In the genomic region with DNA sequence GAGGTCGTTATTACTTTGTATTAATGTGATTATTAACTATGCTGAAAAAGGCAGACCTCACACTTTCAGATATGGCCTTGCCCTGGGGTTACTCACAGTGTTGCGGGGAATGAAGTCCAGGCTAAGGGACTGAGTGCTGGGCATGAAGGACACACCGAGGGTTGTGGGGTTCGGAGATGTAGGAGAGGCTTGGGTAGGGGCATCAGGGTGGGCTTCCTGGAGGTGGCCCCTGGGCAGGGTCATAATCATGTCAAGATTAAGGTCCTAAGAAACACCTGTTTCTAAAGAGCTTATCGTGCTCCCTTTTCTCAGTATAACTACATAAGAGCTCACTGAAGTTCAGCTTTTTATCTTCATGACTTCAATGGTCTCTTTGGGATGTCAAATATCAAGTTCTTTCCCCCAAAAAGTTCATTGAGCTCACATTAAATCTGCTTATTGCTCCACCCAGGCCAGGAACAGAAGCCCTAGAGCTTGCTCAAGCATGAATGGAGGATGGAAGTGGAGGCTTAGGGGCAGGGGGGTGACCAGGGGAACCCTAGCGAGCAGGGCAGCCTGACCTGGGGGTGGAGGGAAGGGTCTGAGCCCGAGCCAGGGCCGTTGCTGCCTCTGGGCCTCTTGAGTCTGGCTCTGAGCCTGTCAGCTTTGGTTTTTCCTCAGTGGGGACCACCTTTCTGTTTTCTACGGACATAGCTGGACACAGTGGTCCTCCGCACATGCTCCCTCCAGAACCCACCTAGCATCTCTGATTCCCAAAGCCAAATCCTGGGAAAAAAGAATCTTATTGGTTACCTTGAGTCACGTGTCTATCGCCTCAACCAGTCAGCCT, we compare ENCODE assay signal across 18 cellular contexts. TPM values are rescaled to one million over a fixed set of nuclear protein-coding genes. Genes with fewer than 3 reads are reported as not detected.
DNase-seq lines count a peak whose midpoint lies in the region; ATAC-seq and TF ChIP-seq lines count a peak whose summit lies in the region.
"Had no signal": no experiment of that assay in that cellular context is flagged by ENCODE, and none has a peak within 500 bp of the region (broad histone marks: within the 10 kb centered on the region; RNA-seq: fewer than 3 reads in every experiment).

No MANE protein-coding gene starts in this region.

- ATAC-seq in RWPE2 (ENCODE audit: low read depth), result no peak
- ATAC-seq in stimulated activated naive B cell treated with anti-CD40 and anti-IgM and Interleukin-4, amounts not matched to agents 10 μg/mL and 1 μg/mL and 100 μg/mL, for 72 hours (replicated peaks), result no peak
- ATAC-seq: CD8-positive, alpha-beta T cell had no signal

- H3K36me3 ChIP-seq in RWPE2 (ENCODE audit: low read depth), result no peaks in the 10 kb centered on the region
- H3K36me3 ChIP-seq: BE2C, HAP-1, Peyer's patch, SJCRH30 had no signal

- no peak for TF ChIP-seq EP300 in Ishikawa (IDR thresholded peaks at IDR 0.05; ENCODE audit: borderline replicate concordance)

- in situ Hi-C loops in ACHN (cut with HindIII; ENCODE audit: low pct_ligation_motif_present, low pct_unique_long_range_greater_than_20kb, low sequenced_read_pairs), result no loop called here

- H3K4me3 Mint-ChIP-seq in stimulated activated naive B cell treated with anti-CD40 and anti-IgM and Interleukin-4, amounts not matched to agents 10 μg/mL and 1 μg/mL and 100 μg/mL, for 72 hours, result no peak overlapping the region
- H3K4me3 Mint-ChIP-seq: CD8-positive, alpha-beta T cell had no signal

- H3K27ac ChIP-seq in RWPE2 (ENCODE audit: poor library complexity, severe bottlenecking), result peak overlapping the region; percentile 74
- H3K27ac ChIP-seq: Peyer's patch, SJCRH30 had no signal

- H3K4me1 Mint-ChIP-seq in stimulated activated naive B cell treated with anti-CD40 and anti-IgM and Interleukin-4, amounts not matched to agents 10 μg/mL and 1 μg/mL and 100 μg/mL, for 72 hours, result peaks cover 1 to 27% of the 10 kb centered on the region in 2 donors

- TF ChIP-seq CTCF in RWPE2 (IDR thresholded peaks at IDR 0.05; ENCODE audit: poor library complexity, severe bottlenecking), result no peak

- DNase-seq in RWPE2 (ENCODE audit: low spot score) (peak; percentile 75), mesenteric fat pad (ENCODE audit: low spot score) (peak; percentile 64), SIG-M5 (lab: John Stamatoyannopoulos, UW) (no peak), ACHN (no peak)
- DNase-seq in stimulated activated naive B cell treated with anti-CD40 and anti-IgM and Interleukin-4, amounts not matched to agents 10 μg/mL and 1 μg/mL and 100 μg/mL, for 72 hours, result no peak
- DNase-seq in stimulated activated CD4-positive, alpha-beta T cell treated with anti-CD3 and anti-CD28 coated beads, Interleukin-4, amount 100 ng/mL, for 1 hour, result no peak
- DNase-seq: BE2C; CD8-positive, alpha-beta T cell; DMS79 treated with DMSO at 0.1 percent for 48 hours; KBM-7; NCI-H1436 treated with DMSO at 0.1 percent for 48 hours; NCI-H2081 treated with DMSO at 0.1 percent for 48 hours; NCI-H510A treated with DMSO at 0.1 percent for 48 hours; SJCRH30 had no signal

- no peaks in the 10 kb centered on the region for H3K9me3 ChIP-seq in RWPE2 (ENCODE audit: severe bottlenecking)
- H3K9me3 ChIP-seq: BE2C, HAP-1, Peyer's patch, SJCRH30 had no signal

- peak overlapping the region; percentile 15 for H3K27ac Mint-ChIP-seq in stimulated activated naive B cell treated with anti-CD40 and anti-IgM and Interleukin-4, amounts not matched to agents 10 μg/mL and 1 μg/mL and 100 μg/mL, for 72 hours
- H3K27ac Mint-ChIP-seq: CD8-positive, alpha-beta T cell had no signal

- H3K9me3 Mint-ChIP-seq in stimulated activated naive B cell treated with anti-CD40 and anti-IgM and Interleukin-4, amounts not matched to agents 10 μg/mL and 1 μg/mL and 100 μg/mL, for 72 hours, result peaks cover 0 to 1% of the 10 kb centered on the region in 2 donors
- H3K9me3 Mint-ChIP-seq: CD8-positive, alpha-beta T cell had no signal

- no peak for TF ChIP-seq RAD21 in Ishikawa (IDR thresholded peaks at IDR 0.05; ENCODE audit: low read depth)

- H3K27me3 Mint-ChIP-seq in stimulated activated naive B cell treated with anti-CD40 and anti-IgM and Interleukin-4, amounts not matched to agents 10 μg/mL and 1 μg/mL and 100 μg/mL, for 72 hours, result peaks cover 1 to 44% of the 10 kb centered on the region in 2 donors

- H3K4me1 ChIP-seq in RWPE2 (ENCODE audit: insufficient read depth, poor library complexity, severe bottlenecking), result peaks cover 28% of the 10 kb centered on the region
- H3K4me1 ChIP-seq: BE2C, HAP-1, Peyer's patch had no signal

- H3K27me3 ChIP-seq in RWPE2 (ENCODE audit: insufficient read depth, poor library complexity, severe bottlenecking), result no peaks in the 10 kb centered on the region
- H3K27me3 ChIP-seq: BE2C, Peyer's patch had no signal

- no peak overlapping the region for H3K4me3 ChIP-seq in RWPE2 (ENCODE audit: severe bottlenecking)
- H3K4me3 ChIP-seq: HAP-1, Peyer's patch, SJCRH30 had no signal

- H3K36me3 Mint-ChIP-seq in stimulated activated naive B cell treated with anti-CD40 and anti-IgM and Interleukin-4, amounts not matched to agents 10 μg/mL and 1 μg/mL and 100 μg/mL, for 72 hours, result peaks cover 0 to under 1% of the 10 kb centered on the region in 2 donors
- H3K36me3 Mint-ChIP-seq: CD8-positive, alpha-beta T cell had no signal

TF ChIP-seq in Ishikawa, 13 proteins besides CTCF, POLR2A, EP300 and RAD21:
- TF ChIP-seq ZBTB7A (IDR thresholded peaks at IDR 0.05; ENCODE audit: low read depth), result no peak
- TF ChIP-seq, protein P1, sequence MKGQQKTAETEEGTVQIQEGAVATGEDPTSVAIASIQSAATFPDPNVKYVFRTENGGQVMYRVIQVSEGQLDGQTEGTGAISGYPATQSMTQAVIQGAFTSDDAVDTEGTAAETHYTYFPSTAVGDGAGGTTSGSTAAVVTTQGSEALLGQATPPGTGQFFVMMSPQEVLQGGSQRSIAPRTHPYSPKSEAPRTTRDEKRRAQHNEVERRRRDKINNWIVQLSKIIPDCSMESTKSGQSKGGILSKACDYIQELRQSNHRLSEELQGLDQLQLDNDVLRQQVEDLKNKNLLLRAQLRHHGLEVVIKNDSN (IDR thresholded peaks at IDR 0.05), result 0 out of 2 replicates have a peak, but pooled peaks have one; percentile 32

RNA-seq across cellular contexts. Expression of gene TGM2, which starts 37.3 kb away (rescaled TPM):
- total RNA-seq in mesenteric fat pad, result 131 TPM
- total RNA-seq: CD8-positive, alpha-beta T cell had no signal

RNA-seq across cellular contexts. Expression of gene KIAA1755, which starts 58.2 kb away (rescaled TPM):
- 5.6 TPM for total RNA-seq in mesenteric fat pad
- total RNA-seq: CD8-positive, alpha-beta T cell; G401 had no signal

Comparison
In these comparisons a context has a peak if more than half of its experiments do, and no peak if none do; other contexts are left out.
1. DNase-seq: peak in RWPE2 (single experiment) and mesenteric fat pad (single experiment); none in stimulated activated naive B cell treated with anti-CD40 and anti-IgM and Interleukin-4, amounts not matched to agents 10 μg/mL and 1 μg/mL and 100 μg/mL, for 72 hours (single experiment), stimulated activated CD4-positive, alpha-beta T cell treated with anti-CD3 and anti-CD28 coated beads, Interleukin-4, amount 100 ng/mL, for 1 hour (single experiment), SIG-M5 (single experiment) and ACHN (single experiment).